In genomic region chr19:8363803-8364771, GRCh38 we compare ENCODE assay signal across 8 cellular contexts. TPM values are rescaled to one million over a fixed set of nuclear protein-coding genes. Genes with fewer than 3 reads are reported as not detected.
DNase-seq lines count a peak whose midpoint lies in the region; ATAC-seq and TF ChIP-seq lines count a peak whose summit lies in the region.

Gene ANGPTL4 (plus strand): TSS chr19:8364155. CDS start chr19:8364322, 167 bp downstream.

- ATAC-seq in stimulated activated naive B cell treated with anti-CD40 and anti-IgM and Interleukin-4, amounts not matched to agents 10 μg/mL and 1 μg/mL and 100 μg/mL, for 72 hours (replicated peaks): peak; percentile 75 to 76

- peaks cover 44 to 67% of the 10 kb centered on the region in 2 donors for H3K27me3 Mint-ChIP-seq in stimulated activated naive B cell treated with anti-CD40 and anti-IgM and Interleukin-4, amounts not matched to agents 10 μg/mL and 1 μg/mL and 100 μg/mL, for 72 hours

- DNase-seq in AG09319 (ENCODE audit: extremely low read depth, low read depth): peak; percentile 46
- DNase-seq in Jurkat, Clone E6-1 (ENCODE audit: low read depth, low spot score): no peak
- DNase-seq in activated T-cell treated with anti-CD3 and anti-CD28 coated beads, Interleukin-2, amount 50 U/mL, for 1 hour: peak; percentile 42
- peak; percentile 92 for DNase-seq in esophagus muscularis mucosa (ENCODE audit: extremely low spot score)
- no peak for DNase-seq in stimulated activated naive B cell treated with anti-CD40 and anti-IgM and Interleukin-4, amounts not matched to agents 10 μg/mL and 1 μg/mL and 100 μg/mL, for 72 hours
- DNase-seq in NOMO-1 treated with dmso at 0.1 percent for 144 hours (lab: John Stamatoyannopoulos, UW; ENCODE audit: unreplicated experiment): no peak
- no peak for DNase-seq in inferior parietal cortex (ENCODE audit: extremely low spot score)

- H3K27ac ChIP-seq in esophagus muscularis mucosa (replicated peaks in 1 of 4) (peak within 1 kb of the TSS; percentile 78 to 90 (median 84)), muscle layer of colon (ENCODE audit: low read depth, low read length) (peak within 1 kb of the TSS; percentile 86)

- TF ChIP-seq EP300 in esophagus muscularis mucosa (IDR thresholded peaks at IDR 0.05): no peak

- peak within 1 kb of the TSS; percentile 76 to 80 for H3K4me3 Mint-ChIP-seq in stimulated activated naive B cell treated with anti-CD40 and anti-IgM and Interleukin-4, amounts not matched to agents 10 μg/mL and 1 μg/mL and 100 μg/mL, for 72 hours

- H3K36me3 ChIP-seq in esophagus muscularis mucosa (peaks cover 0 to 28% (median 0%) of the 10 kb centered on the region in 4 donors), muscle layer of colon (ENCODE audit: insufficient read depth, low read length) (peaks cover 12% of the 10 kb centered on the region)

- H3K36me3 Mint-ChIP-seq in stimulated activated naive B cell treated with anti-CD40 and anti-IgM and Interleukin-4, amounts not matched to agents 10 μg/mL and 1 μg/mL and 100 μg/mL, for 72 hours: peaks cover 0 to 7% of the 10 kb centered on the region in 2 donors

- no peaks in the 10 kb centered on the region for H3K9me3 Mint-ChIP-seq in stimulated activated naive B cell treated with anti-CD40 and anti-IgM and Interleukin-4, amounts not matched to agents 10 μg/mL and 1 μg/mL and 100 μg/mL, for 72 hours

- peaks cover 0 to 14% (median 0%) of the 10 kb centered on the region in 4 donors for H3K27me3 ChIP-seq in esophagus muscularis mucosa
- no peaks in the 10 kb centered on the region for H3K27me3 ChIP-seq in muscle layer of colon (ENCODE audit: control insufficient read depth in 1 of 2, insufficient read depth in 2 of 2, low read length in 2 of 2)

- peak within 1 kb of the TSS; percentile 47 for H3K27ac Mint-ChIP-seq in stimulated activated naive B cell treated with anti-CD40 and anti-IgM and Interleukin-4, amounts not matched to agents 10 μg/mL and 1 μg/mL and 100 μg/mL, for 72 hours

- intact Hi-C loops in esophagus muscularis mucosa (cut with DNase I): no loop called here

- TF ChIP-seq POLR2A in esophagus muscularis mucosa (IDR thresholded peaks at IDR 0.05; ENCODE audit: low read depth): peak; percentile 83

- WGBS in esophagus muscularis mucosa: 2% methylated on average over 7 of the region's 81 CpGs

- TF ChIP-seq CTCF in AG09319 (IDR thresholded peaks at IDR 0.05; ENCODE audit: low read depth, low read length): peak; percentile 17
- peak in 1 of 3 experiments; percentile 17 for TF ChIP-seq CTCF in esophagus muscularis mucosa (IDR thresholded peaks at IDR 0.05)

- H3K4me1 ChIP-seq in esophagus muscularis mucosa (peaks cover 61 to 83% (median 77%) of the 10 kb centered on the region in 4 donors), muscle layer of colon (ENCODE audit: insufficient read depth, low read length) (peaks cover 47% of the 10 kb centered on the region)

- peak within 1 kb of the TSS; percentile 43 for H3K4me3 ChIP-seq in Jurkat, Clone E6-1 (ENCODE audit: low read length)
- H3K4me3 ChIP-seq in esophagus muscularis mucosa (peak within 1 kb of the TSS; percentile 54 to 71 (median 60)), muscle layer of colon (ENCODE audit: low read depth in 1 of 2, low read length in 2 of 2) (peak within 1 kb of the TSS; percentile 71 to 81)

- peaks cover 16 to 26% of the 10 kb centered on the region in 2 donors for H3K4me1 Mint-ChIP-seq in stimulated activated naive B cell treated with anti-CD40 and anti-IgM and Interleukin-4, amounts not matched to agents 10 μg/mL and 1 μg/mL and 100 μg/mL, for 72 hours

- peak within 1 kb of the TSS; percentile 49 for H3K9ac ChIP-seq in muscle layer of colon (ENCODE audit: low read length)

- H3K9me3 ChIP-seq in esophagus muscularis mucosa (no peaks in the 10 kb centered on the region), muscle layer of colon (ENCODE audit: low read length) (no peaks in the 10 kb centered on the region)

RNA-seq across cellular contexts. Expression of gene ANGPTL4, which starts in this region (rescaled TPM):
- polyA plus RNA-seq in Jurkat, Clone E6-1 (2012; ENCODE audit: insufficient read depth, insufficient read length): 1.4 TPM
- 10 to 100 TPM in 3 of 4 donors, 1 to 10 TPM in 1; 3.7 to 37.9 (median 22.6) TPM for total RNA-seq in esophagus muscularis mucosa

Comparison
In these comparisons a context has a peak if more than half of its experiments do, and no peak if none do; other contexts are left out.
1. DNase-seq: peak in AG09319 (single experiment), activated T-cell treated with anti-CD3 and anti-CD28 coated beads, Interleukin-2, amount 50 U/mL, for 1 hour (single experiment) and esophagus muscularis mucosa (single experiment); none in Jurkat, Clone E6-1 (single experiment), stimulated activated naive B cell treated with anti-CD40 and anti-IgM and Interleukin-4, amounts not matched to agents 10 μg/mL and 1 μg/mL and 100 μg/mL, for 72 hours (single experiment), NOMO-1 treated with dmso at 0.1 percent for 144 hours (single experiment) and inferior parietal cortex (single experiment).
2. Peak in every context shown above with its lines, with median percentiles within 50 percentile points of each other: H3K4me3 ChIP-seq.